In the genomic region with DNA sequence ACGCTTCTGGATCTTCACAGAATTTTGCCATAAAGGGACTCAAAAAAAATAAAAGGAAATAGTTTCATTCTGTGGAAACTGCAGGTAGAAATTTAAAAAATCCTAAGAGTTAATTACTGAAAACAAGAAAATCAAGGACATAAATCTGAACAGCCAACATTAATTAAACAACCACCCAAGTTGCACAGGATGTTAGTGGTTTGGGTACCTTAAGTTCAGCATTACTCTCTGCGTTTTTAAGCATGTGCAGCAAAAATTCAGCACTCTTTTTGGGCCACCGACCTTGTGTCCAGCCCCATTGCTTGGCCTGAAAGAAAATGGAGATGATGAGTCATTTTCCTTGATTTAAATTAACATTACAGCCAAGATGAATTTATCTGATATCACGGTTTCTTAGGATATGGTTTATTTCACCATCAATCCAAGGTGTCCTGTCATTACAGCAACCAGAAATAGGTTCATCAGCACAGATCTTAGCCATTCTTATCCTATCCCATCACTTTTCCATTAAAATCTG, we compare ENCODE assay signal across 10 cellular contexts. TPM values are rescaled to one million over a fixed set of nuclear protein-coding genes. Genes with fewer than 3 reads are reported as not detected.
A peak's percentile ranks its signal among the peaks of the same experiment; 100 is the strongest.
DNase-seq lines count a peak whose midpoint lies in the region; ATAC-seq, FAIRE-seq and TF ChIP-seq lines count a peak whose summit lies in the region.
"Had no signal": no experiment of that assay in that cellular context is flagged by ENCODE, and none has a peak within 500 bp of the region (broad histone marks: within the 10 kb centered on the region; RNA-seq: fewer than 3 reads in every experiment).

No MANE protein-coding gene starts in this region.

- ATAC-seq in activated CD4-positive, CD25-positive, alpha-beta regulatory T cell treated with anti-CD3 and anti-CD28 coated beads, Interleukin-2, amount 50 U/mL, for 24 hours, result no peak
- ATAC-seq in HG02870 (IDR thresholded peaks at IDR 0.05; ENCODE audit: unreplicated experiment), result no peak
- ATAC-seq: left lung had no signal

- intact Hi-C loops in CD14-positive monocyte (cut with micrococcal nuclease), result loop anchor here (5.0 to 10.0 kb wide), 5 partner anchors 322 to 797 kb away; a partner anchor contains a TSS

- no peak overlapping the region for H3K27ac ChIP-seq in HUES6 (ENCODE audit: low read depth, low read length)
- H3K27ac ChIP-seq in astrocyte (ENCODE audit: low read depth, low read length), result peak overlapping the region; percentile 50
- H3K27ac ChIP-seq in mesodermal cell (ENCODE audit: low read depth, low read length, severe bottlenecking), result peak overlapping the region; percentile 37
- no peak overlapping the region for H3K27ac ChIP-seq in RWPE1

- peaks cover 30% of the 10 kb centered on the region for H3K4me1 ChIP-seq in HUES6 (ENCODE audit: control insufficient read depth, insufficient read depth, low read length)
- peaks cover 35% of the 10 kb centered on the region for H3K4me1 ChIP-seq in astrocyte (ENCODE audit: insufficient read depth, low read length)
- H3K4me1 ChIP-seq in mesodermal cell (ENCODE audit: control insufficient read depth, insufficient read depth, low read length, poor library complexity, severe bottlenecking), result peaks cover 27% of the 10 kb centered on the region

- peak overlapping the region in 4 of 7 donors; percentile 9 to 52 (median 19) for H3K27ac Mint-ChIP-seq in CD14-positive monocyte
- peak overlapping the region; percentile 98 for H3K27ac Mint-ChIP-seq in astrocyte (ENCODE audit: unreplicated experiment)

- TF ChIP-seq CTCF in CD14-positive monocyte (IDR thresholded peaks at IDR 0.05) (no peak), astrocyte (IDR thresholded peaks at IDR 0.05; ENCODE audit: insufficient read depth, low read depth, low read length) (no peak), RWPE1 (conservative IDR thresholded peaks at IDR 0.05; ENCODE audit: low read depth) (no peak)

- H3K4me1 Mint-ChIP-seq in CD14-positive monocyte (peaks cover 53% of the 10 kb centered on the region), astrocyte (ENCODE audit: low read depth, unreplicated experiment) (peaks cover 28% of the 10 kb centered on the region)

- H3K9ac ChIP-seq in HUES6 (ENCODE audit: low read length) (peak overlapping the region; percentile 51), astrocyte (ENCODE audit: low read length) (peak overlapping the region; percentile 99)

- peaks cover 43% of the 10 kb centered on the region for H3K79me2 ChIP-seq in astrocyte (ENCODE audit: insufficient read depth, low read length)

- DNase-seq in CD14-positive monocyte (ENCODE audit: low spot score) (no peak), astrocyte (ENCODE audit: low read depth) (peak; percentile 23), RWPE1 (ENCODE audit: low spot score) (no peak), NCI-H82 treated with DMSO at 0.1 percent for 48 hours (lab: John Stamatoyannopoulos, UW; ENCODE audit: unreplicated experiment) (no peak)
- DNase-seq: left lung, NCI-H187 treated with DMSO at 0.1 percent for 48 hours had no signal

- H3K27me3 Mint-ChIP-seq in CD14-positive monocyte (ENCODE audit: low read depth in 3 of 3), result peaks cover 0 to 6% (median 3%) of the 10 kb centered on the region in 3 donors
- H3K27me3 Mint-ChIP-seq in astrocyte (ENCODE audit: low read depth, unreplicated experiment), result no peaks in the 10 kb centered on the region

- peak overlapping the region; percentile 97 for H3K4me3 ChIP-seq in HUES6 (ENCODE audit: low read depth, low read length)
- H3K4me3 ChIP-seq in astrocyte (ENCODE audit: insufficient read depth, low read depth, low read length), result peak overlapping the region; percentile 98
- H3K4me3 ChIP-seq in mesodermal cell (ENCODE audit: extremely low read depth, insufficient read depth, low read length, poor library complexity, severe bottlenecking), result peak overlapping the region; percentile 91

- no peak for FAIRE-seq in astrocyte (lab: Jason Lieb, UNC)

- H3K36me3 Mint-ChIP-seq in CD14-positive monocyte, result peaks cover 40 to 41% of the 10 kb centered on the region in 2 donors
- H3K36me3 Mint-ChIP-seq in astrocyte (ENCODE audit: low read depth, unreplicated experiment), result peaks cover 26% of the 10 kb centered on the region

- no peaks in the 10 kb centered on the region for H3K9me3 ChIP-seq in HUES6 (ENCODE audit: control insufficient read depth, insufficient read depth, low read depth, low read length)
- H3K9me3 ChIP-seq in astrocyte (ENCODE audit: insufficient read depth, low read depth, low read length), result no peaks in the 10 kb centered on the region
- no peaks in the 10 kb centered on the region for H3K9me3 ChIP-seq in mesodermal cell (ENCODE audit: control insufficient read depth, low read length)
- H3K9me3 ChIP-seq: left lung had no signal

- H3K36me3 ChIP-seq in HUES6 (ENCODE audit: control insufficient read depth, insufficient read depth, low read length) (peaks cover 45% of the 10 kb centered on the region), astrocyte (ENCODE audit: insufficient read depth, low read length) (peaks cover 37% of the 10 kb centered on the region), mesodermal cell (ENCODE audit: control insufficient read depth, insufficient read depth, low read length) (peaks cover 47% of the 10 kb centered on the region)

- POLR2A ChIA-PET in RWPE1 (lab: Yijun Ruan, JAX; ENCODE audit: low non-redundant PET), result no interaction called here

- CTCF ChIA-PET in RWPE1 (lab: Yijun Ruan, JAX), result no interaction called here

- no peak overlapping the region for H2AFZ ChIP-seq in astrocyte (ENCODE audit: low read depth, low read length)

- H4K20me1 ChIP-seq in astrocyte (ENCODE audit: insufficient read depth, low read length), result peaks cover 48% of the 10 kb centered on the region

- H3K9me3 Mint-ChIP-seq in CD14-positive monocyte (no peaks in the 10 kb centered on the region), astrocyte (ENCODE audit: unreplicated experiment) (no peaks in the 10 kb centered on the region)

- H3K27me3 ChIP-seq in HUES6 (ENCODE audit: control insufficient read depth, insufficient read depth, low read length), result no peaks in the 10 kb centered on the region
- no peaks in the 10 kb centered on the region for H3K27me3 ChIP-seq in astrocyte (ENCODE audit: insufficient read depth, low read length)
- H3K27me3 ChIP-seq: left lung had no signal

- no peak overlapping the region for H3K4me3 Mint-ChIP-seq in CD14-positive monocyte
- H3K4me3 Mint-ChIP-seq in astrocyte (ENCODE audit: unreplicated experiment), result peak overlapping the region; percentile 100

- H3K4me2 ChIP-seq in astrocyte (ENCODE audit: low read length), result peak overlapping the region; percentile 86

- WGBS in mesodermal cell (ENCODE audit: insufficient coverage in 2 of 2), 2 experiments, result 80 to 91% methylated on average over 1 of the region's 4 CpGs

RNA-seq across cellular contexts. Expression of a gene that starts 2.0 kb away (rescaled TPM):
- polyA plus RNA-seq in CD14-positive monocyte, result 100 to 1,000 TPM; 716 TPM
- total RNA-seq in astrocyte, result 1,498 and 1,636 TPM in 2 replicates
- 2,750 TPM for polyA plus RNA-seq in mesodermal cell (2013, experiment 1 of 2)
- polyA plus RNA-seq in mesodermal cell (2013, experiment 2 of 2), result 2,934 TPM

RNA-seq across cellular contexts. Expression of a gene that starts 3.3 kb away (rescaled TPM):
- polyA plus RNA-seq in CD14-positive monocyte, result 100 to 1,000 TPM; 115 to 134 TPM
- 40.0 and 40.3 TPM in 2 replicates for total RNA-seq in astrocyte
- 37.7 TPM for polyA plus RNA-seq in mesodermal cell (2013, experiment 1 of 2)
- 45.8 TPM for polyA plus RNA-seq in mesodermal cell (2013, experiment 2 of 2)

RNA-seq across cellular contexts. Expression of a gene that starts 29.9 kb away (rescaled TPM):
- 10 to 100 TPM; 36.8 to 40.7 TPM for polyA plus RNA-seq in CD14-positive monocyte
- total RNA-seq in astrocyte, result 55.2 and 57.7 TPM in 2 replicates
- polyA plus RNA-seq in mesodermal cell (2013, experiment 1 of 2), result 70.7 TPM
- polyA plus RNA-seq in mesodermal cell (2013, experiment 2 of 2), result 61.1 TPM

Comparison
In these comparisons a context has a peak if more than half of its experiments do, and no peak if none do; other contexts are left out.
1. H3K27ac ChIP-seq: peak in astrocyte (single experiment) and mesodermal cell (single experiment); none in HUES6 (single experiment) and RWPE1 (single experiment).
2. Peak in every context shown above with its lines, with median percentiles within 50 percentile points of each other: H3K4me3 ChIP-seq.